18 cellular contexts compared by ENCODE assay signal in genomic region chr10:132503581-132504421, GRCh38.
"Had no signal": no experiment of that assay in that cellular context is flagged by ENCODE, and none has a peak within 500 bp of the region (broad histone marks: within the 10 kb centered on the region; RNA-seq: fewer than 3 reads in every experiment).

No MANE protein-coding gene starts in this region.

- H3K27ac ChIP-seq: brain microvascular endothelial cell, coronary artery, neutrophil, WERI-Rb-1 had no signal

- H3K4me3 Mint-ChIP-seq: activated CD4-positive, alpha-beta memory T cell treated with anti-CD3 and anti-CD28 coated beads for 36 hours; activated CD8-positive, alpha-beta memory T cell treated with anti-CD3 and anti-CD28 coated beads, Interleukin-2, amount 10 ng/mL, durations not matched to agents 7 days and 5 days; activated naive CD8-positive, alpha-beta T cell treated with anti-CD3 and anti-CD28 coated beads, Interleukin-2, amount 50 U/mL, for 24 hours; central memory CD8-positive, alpha-beta T cell; natural killer cell; stimulated activated naive CD8-positive, alpha-beta T cell treated with anti-CD3 and anti-CD28 coated beads, Interleukin-15, Interleukin-2, amounts not matched to agents 100 ng/mL and 50 ng/mL, for 24 hours had no signal

- H3K36me3 ChIP-seq: brain microvascular endothelial cell, neutrophil, WERI-Rb-1 had no signal

- ATAC-seq: activated CD8-positive, alpha-beta memory T cell treated with anti-CD3 and anti-CD28 coated beads, Interleukin-2, amount 10 ng/mL, durations not matched to agents 7 days and 5 days; natural killer cell had no signal

- H3K27me3 ChIP-seq: brain microvascular endothelial cell, neutrophil had no signal

- DNase-seq: activated CD4-positive, alpha-beta memory T cell treated with anti-CD3 and anti-CD28 coated beads for 36 hours; activated CD8-positive, alpha-beta memory T cell treated with anti-CD3 and anti-CD28 coated beads, Interleukin-2, amount 10 ng/mL, durations not matched to agents 7 days and 5 days; activated naive CD4-positive, alpha-beta T cell treated with Interleukin-2 at 50 U/mL for 16 hours; activated naive CD8-positive, alpha-beta T cell treated with anti-CD3 and anti-CD28 coated beads, Interleukin-2, amount 50 U/mL, for 24 hours; anterior cingulate cortex; brain microvascular endothelial cell; erythroblast; foreskin melanocyte; glutamatergic neuron; hypothalamus; natural killer cell; SW 1271; trophoblast cell; WERI-Rb-1 had no signal

- H3K4me3 ChIP-seq: coronary artery had no signal

- H3K36me3 Mint-ChIP-seq: activated CD4-positive, alpha-beta memory T cell treated with anti-CD3 and anti-CD28 coated beads for 36 hours; activated CD8-positive, alpha-beta memory T cell treated with anti-CD3 and anti-CD28 coated beads, Interleukin-2, amount 10 ng/mL, durations not matched to agents 7 days and 5 days; natural killer cell had no signal

- H3K27me3 Mint-ChIP-seq: activated naive CD8-positive, alpha-beta T cell treated with anti-CD3 and anti-CD28 coated beads, Interleukin-2, amount 50 U/mL, for 24 hours had no signal

- H3K4me1 Mint-ChIP-seq: activated CD8-positive, alpha-beta memory T cell treated with anti-CD3 and anti-CD28 coated beads, Interleukin-2, amount 10 ng/mL, durations not matched to agents 7 days and 5 days; activated naive CD8-positive, alpha-beta T cell treated with anti-CD3 and anti-CD28 coated beads, Interleukin-2, amount 50 U/mL, for 24 hours; central memory CD8-positive, alpha-beta T cell; natural killer cell had no signal

- H3K9me3 ChIP-seq: neutrophil had no signal

- H3K27ac Mint-ChIP-seq: activated CD4-positive, alpha-beta memory T cell treated with anti-CD3 and anti-CD28 coated beads for 36 hours; activated CD8-positive, alpha-beta memory T cell treated with anti-CD3 and anti-CD28 coated beads, Interleukin-2, amount 10 ng/mL, durations not matched to agents 7 days and 5 days; activated naive CD8-positive, alpha-beta T cell treated with anti-CD3 and anti-CD28 coated beads, Interleukin-2, amount 50 U/mL, for 24 hours; natural killer cell; stimulated activated naive CD8-positive, alpha-beta T cell treated with anti-CD3 and anti-CD28 coated beads, Interleukin-15, Interleukin-2, amounts not matched to agents 100 ng/mL and 50 ng/mL, for 24 hours had no signal

- H3K9me3 Mint-ChIP-seq: activated CD4-positive, alpha-beta memory T cell treated with anti-CD3 and anti-CD28 coated beads for 36 hours; activated naive CD8-positive, alpha-beta T cell treated with anti-CD3 and anti-CD28 coated beads, Interleukin-2, amount 50 U/mL, for 24 hours; central memory CD8-positive, alpha-beta T cell; natural killer cell; stimulated activated naive CD8-positive, alpha-beta T cell treated with anti-CD3 and anti-CD28 coated beads, Interleukin-15, Interleukin-2, amounts not matched to agents 100 ng/mL and 50 ng/mL, for 24 hours had no signal
